21 cellular contexts compared by ENCODE assay signal in genomic region chr17:80705988-80706387, GRCh38.
A peak's percentile ranks its signal among the peaks of the same experiment; 100 is the strongest.
DNase-seq lines count a peak whose midpoint lies in the region; ATAC-seq and TF ChIP-seq lines count a peak whose summit lies in the region.
"Had no signal": no experiment of that assay in that cellular context is flagged by ENCODE, and none has a peak within 500 bp of the region (broad histone marks: within the 10 kb centered on the region; RNA-seq: fewer than 3 reads in every experiment).

No MANE protein-coding gene starts in this region.

- H3K4me3 Mint-ChIP-seq in natural killer cell = peak overlapping the region; percentile 17
- no peak overlapping the region for H3K4me3 Mint-ChIP-seq in natural killer cell treated with Interleukin-12 subunit alpha and Interleukin-12 subunit beta and Interleukin-15 and Interleukin-18, amount 100 ng/mL, for 72 hours
- H3K4me3 Mint-ChIP-seq: activated B cell treated with CpG ODN at 0.5 μM for 24 hours; activated naive CD8-positive, alpha-beta T cell treated with anti-CD3 and anti-CD28 coated beads, Interleukin-2, amount 50 U/mL, for 24 hours had no signal

- no peaks in the 10 kb centered on the region for H3K9me3 Mint-ChIP-seq in natural killer cell
- H3K9me3 Mint-ChIP-seq in natural killer cell treated with Interleukin-12 subunit alpha and Interleukin-12 subunit beta and Interleukin-15 and Interleukin-18, amount 100 ng/mL, for 72 hours = no peaks in the 10 kb centered on the region
- H3K9me3 Mint-ChIP-seq: activated naive CD8-positive, alpha-beta T cell treated with anti-CD3 and anti-CD28 coated beads, Interleukin-2, amount 50 U/mL, for 24 hours had no signal

- TF ChIP-seq CTCF in natural killer cell (IDR thresholded peaks at IDR 0.05) (no peak), RWPE1 (conservative IDR thresholded peaks at IDR 0.05; ENCODE audit: low read depth) (no peak), epithelial cell of esophagus (IDR thresholded peaks at IDR 0.05; ENCODE audit: insufficient read depth, low read depth, low read length, missing control alignments) (no peak), GM13976 (IDR thresholded peaks at IDR 0.05; ENCODE audit: borderline replicate concordance, control extremely low read depth, extremely low read depth, insufficient read depth, missing control alignments) (no peak)

- no peaks in the 10 kb centered on the region for H3K36me3 Mint-ChIP-seq in natural killer cell
- peaks cover 7% of the 10 kb centered on the region for H3K36me3 Mint-ChIP-seq in natural killer cell treated with Interleukin-12 subunit alpha and Interleukin-12 subunit beta and Interleukin-15 and Interleukin-18, amount 100 ng/mL, for 72 hours

- ATAC-seq in natural killer cell (peak in 2 of 3 donors; percentile 38 to 52), HG02623 (IDR thresholded peaks at IDR 0.05; ENCODE audit: unreplicated experiment) (no peak)
- ATAC-seq in natural killer cell treated with Interleukin-12 subunit alpha and Interleukin-12 subunit beta and Interleukin-15 and Interleukin-18, amount 100 ng/mL, for 72 hours = no peak
- no peak for ATAC-seq in activated CD4-positive, CD25-positive, alpha-beta regulatory T cell treated with anti-CD3 and anti-CD28 coated beads, Interleukin-2, amount 50 U/mL, for 24 hours
- ATAC-seq: activated naive CD8-positive, alpha-beta T cell treated with anti-CD3 and anti-CD28 coated beads, Interleukin-2, amount 50 U/mL, for 24 hours; left cardiac atrium; sciatic nerve had no signal

- no peak for DNase-seq in natural killer cell
- DNase-seq in natural killer cell treated with Interleukin-12 subunit alpha and Interleukin-12 subunit beta and Interleukin-15 and Interleukin-18, amount 100 ng/mL, for 72 hours (ENCODE audit: low spot score) = no peak
- DNase-seq in RWPE1 (ENCODE audit: low spot score) = no peak
- peak; percentile 23 for DNase-seq in epithelial cell of esophagus (ENCODE audit: low read depth)
- DNase-seq in substantia nigra (lab: John Stamatoyannopoulos, UW) = no peak
- DNase-seq in GM13976 (ENCODE audit: low spot score) = no peak
- DNase-seq: activated B cell treated with CpG ODN at 0.5 μM for 24 hours; activated naive CD8-positive, alpha-beta T cell treated with anti-CD3 and anti-CD28 coated beads, Interleukin-2, amount 50 U/mL, for 24 hours; effector memory CD4-positive, alpha-beta T cell; HCEC 1CT; left cardiac atrium; MG63; NCI-H2029 treated with DMSO at 0.1 percent for 48 hours; NCI-H748 treated with DMSO at 0.1 percent for 48 hours; occipital lobe; stimulated activated CD4-positive, alpha-beta T cell treated with anti-CD3 and anti-CD28 coated beads, Interleukin-4, amount 100 ng/mL, for 1 hour; tibial artery had no signal

- peaks cover 82 to 84% of the 10 kb centered on the region in 2 donors for H3K4me1 Mint-ChIP-seq in natural killer cell
- peaks cover 43 to 69% of the 10 kb centered on the region in 2 donors for H3K4me1 Mint-ChIP-seq in natural killer cell treated with Interleukin-12 subunit alpha and Interleukin-12 subunit beta and Interleukin-15 and Interleukin-18, amount 100 ng/mL, for 72 hours (ENCODE audit: low read depth in 2 of 2)

- in situ Hi-C loops in GM13976 (cut with MboI; ENCODE audit: low sequenced_read_pairs, unreplicated experiment) = no loop called here

- peak overlapping the region; percentile 64 for H3K27ac ChIP-seq in RWPE1
- H3K27ac ChIP-seq in substantia nigra (ENCODE audit: low read depth, low read length, poor library complexity, severe bottlenecking) = peak overlapping the region; percentile 67
- H3K27ac ChIP-seq: cardiac muscle cell, tibial artery had no signal

- H3K27ac Mint-ChIP-seq in natural killer cell = peak overlapping the region; percentile 65 to 73
- peak overlapping the region in 1 of 2 donors; percentile 36 for H3K27ac Mint-ChIP-seq in natural killer cell treated with Interleukin-12 subunit alpha and Interleukin-12 subunit beta and Interleukin-15 and Interleukin-18, amount 100 ng/mL, for 72 hours
- H3K27ac Mint-ChIP-seq: activated B cell treated with CpG ODN at 0.5 μM for 24 hours; activated naive CD8-positive, alpha-beta T cell treated with anti-CD3 and anti-CD28 coated beads, Interleukin-2, amount 50 U/mL, for 24 hours had no signal

- no peaks in the 10 kb centered on the region for H3K27me3 Mint-ChIP-seq in natural killer cell (ENCODE audit: low read depth in 2 of 2)
- H3K27me3 Mint-ChIP-seq in natural killer cell treated with Interleukin-12 subunit alpha and Interleukin-12 subunit beta and Interleukin-15 and Interleukin-18, amount 100 ng/mL, for 72 hours = no peaks in the 10 kb centered on the region
- H3K27me3 Mint-ChIP-seq: activated B cell treated with CpG ODN at 0.5 μM for 24 hours; activated naive CD8-positive, alpha-beta T cell treated with anti-CD3 and anti-CD28 coated beads, Interleukin-2, amount 50 U/mL, for 24 hours had no signal

- no peak overlapping the region for H3K4me3 ChIP-seq in epithelial cell of esophagus (ENCODE audit: low read length)
- H3K4me3 ChIP-seq: cardiac muscle cell, MG63, tibial artery had no signal

- intact Hi-C loops in natural killer cell (cut with micrococcal nuclease) = no loop called here

- POLR2A ChIA-PET in RWPE1 (lab: Yijun Ruan, JAX; ENCODE audit: low non-redundant PET) = no interaction called here

- CTCF ChIA-PET in RWPE1 (lab: Yijun Ruan, JAX) = no interaction called here

Comparison
In these comparisons a context has a peak if more than half of its experiments do, and no peak if none do; other contexts are left out.
1. ATAC-seq: peak in natural killer cell (2 of 3); none in natural killer cell treated with Interleukin-12 subunit alpha and Interleukin-12 subunit beta and Interleukin-15 and Interleukin-18, amount 100 ng/mL, for 72 hours (0 of 2), activated CD4-positive, CD25-positive, alpha-beta regulatory T cell treated with anti-CD3 and anti-CD28 coated beads, Interleukin-2, amount 50 U/mL, for 24 hours (0 of 2) and HG02623 (single experiment).